10 cellular contexts compared by ENCODE assay signal in the genomic region with DNA sequence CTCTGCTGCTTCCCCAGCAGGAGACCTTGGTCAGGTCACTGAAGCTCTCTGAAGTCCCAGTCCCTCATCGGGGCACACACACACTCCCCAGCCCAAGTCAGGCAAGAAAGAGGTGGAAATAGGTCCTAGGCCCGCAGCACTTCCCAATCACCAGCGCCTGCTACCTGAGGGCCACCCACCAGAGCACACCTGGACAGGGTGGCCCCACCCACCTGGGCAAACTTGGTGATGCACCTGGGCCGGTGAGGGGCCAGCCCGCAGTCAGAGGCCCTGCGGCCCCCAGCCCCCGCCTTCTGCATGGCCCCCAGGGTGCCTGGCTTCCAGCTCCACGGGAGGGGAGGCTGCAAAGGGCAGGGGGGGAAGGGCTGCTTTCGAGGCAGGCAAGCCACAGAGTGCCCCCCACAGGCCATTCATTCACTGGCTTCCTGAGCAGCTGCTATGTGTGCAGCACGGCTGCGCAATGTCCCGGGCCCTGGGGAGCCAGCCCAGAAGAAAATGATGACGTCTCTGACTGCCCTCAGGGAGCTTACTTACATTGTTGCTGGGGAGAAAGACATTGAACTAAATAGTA. TPM values are rescaled to one million over a fixed set of nuclear protein-coding genes. Genes with fewer than 3 reads are reported as not detected.
DNase-seq lines count a peak whose midpoint lies in the region; ATAC-seq and TF ChIP-seq lines count a peak whose summit lies in the region.
"Had no signal": no experiment of that assay in that cellular context is flagged by ENCODE, and none has a peak within 500 bp of the region (broad histone marks: within the 10 kb centered on the region; RNA-seq: fewer than 3 reads in every experiment).

No MANE protein-coding gene starts in this region.

- H3F3A ChIP-seq in SK-N-SH (replicated peaks; ENCODE audit: insufficient read depth), result peaks cover 6% of the 10 kb centered on the region

- H3K4me1 ChIP-seq in SK-N-SH (ENCODE audit: control insufficient read depth in 1 of 2, insufficient read depth in 2 of 2, low read depth in 1 of 2, low read length in 1 of 2) (peaks cover 6 to 10% of the 10 kb centered on the region in 2 experiments; a peak in 2 of 4 replicates), endodermal cell (ENCODE audit: control insufficient read depth, insufficient read depth, low read length) (no peaks in the 10 kb centered on the region)

- H3K4me3 ChIP-seq in SK-N-SH (ENCODE audit: low read depth in 2 of 2, low read length in 1 of 2) (no peak overlapping the region), endodermal cell (ENCODE audit: low read length) (no peak overlapping the region)

- no peak for ATAC-seq in SK-N-SH treated with all-trans-retinoic acid at 6 μM for 48 hours

- H3K36me3 Mint-ChIP-seq in endodermal cell (ENCODE audit: low read depth) (no peaks in the 10 kb centered on the region), progenitor cell of endocrine pancreas (ENCODE audit: insufficient read depth) (no peaks in the 10 kb centered on the region)
- H3K36me3 Mint-ChIP-seq: mesothelial cell of epicardium had no signal

- H3K9ac ChIP-seq in SK-N-SH (no peak overlapping the region), endodermal cell (ENCODE audit: extremely low read depth, low read length, poor library complexity, severe bottlenecking) (no peak overlapping the region)

- peaks cover 42% of the 10 kb centered on the region for H3K27me3 Mint-ChIP-seq in endodermal cell (ENCODE audit: insufficient read depth)
- H3K27me3 Mint-ChIP-seq in progenitor cell of endocrine pancreas, result peaks cover 50% of the 10 kb centered on the region

- no peaks in the 10 kb centered on the region for H4K20me1 ChIP-seq in SK-N-SH (ENCODE audit: insufficient read depth)

- H3K36me3 ChIP-seq in SK-N-SH (replicated peaks in 1 of 2; ENCODE audit: control insufficient read depth in 1 of 2, insufficient read depth in 2 of 2, low read length in 1 of 2) (no peaks in the 10 kb centered on the region), endodermal cell (ENCODE audit: control insufficient read depth, insufficient read depth, low read length) (no peaks in the 10 kb centered on the region)

- H3K27ac ChIP-seq in SK-N-SH (ENCODE audit: low read depth in 2 of 2, low read length in 1 of 2) (no peak overlapping the region), endodermal cell (ENCODE audit: low read depth, low read length) (no peak overlapping the region)

- no peaks in the 10 kb centered on the region for H3K9me2 ChIP-seq in SK-N-SH

- peak overlapping the region; percentile 1 for H3K27ac Mint-ChIP-seq in endodermal cell
- peak overlapping the region; percentile 31 for H3K27ac Mint-ChIP-seq in progenitor cell of endocrine pancreas
- H3K27ac Mint-ChIP-seq: mesothelial cell of epicardium had no signal

- no peak for TF ChIP-seq EP300 in SK-N-SH (IDR thresholded peaks at IDR 0.05; ENCODE audit: borderline replicate concordance in 1 of 2, low read depth in 1 of 2, low read length in 1 of 2)

- H3K4me2 ChIP-seq in SK-N-SH, result no peak overlapping the region

- H3K9me3 ChIP-seq in SK-N-SH (no peaks in the 10 kb centered on the region), endodermal cell (ENCODE audit: control insufficient read depth, low read length) (no peaks in the 10 kb centered on the region)

- H3K4me1 Mint-ChIP-seq in endodermal cell, result peaks cover 8% of the 10 kb centered on the region
- peaks cover 8% of the 10 kb centered on the region for H3K4me1 Mint-ChIP-seq in progenitor cell of endocrine pancreas (ENCODE audit: low read depth)

- no peak overlapping the region for H2AFZ ChIP-seq in SK-N-SH (ENCODE audit: low read depth)

- 88% methylated on average over 7 of the region's 13 CpGs for WGBS in SK-N-SH (ENCODE audit: low lambda C conversion rate)
- WGBS in endodermal cell (ENCODE audit: insufficient coverage in 1 of 2, insufficient read length in 1 of 2), 2 experiments, result 44 to 57% methylated on average over 4 to 13 of the region's 13 CpGs

- TF ChIP-seq RAD21 in SK-N-SH (IDR thresholded peaks at IDR 0.05; ENCODE audit: low read length), result no peak

- H3K9me3 Mint-ChIP-seq in endodermal cell (no peaks in the 10 kb centered on the region), progenitor cell of endocrine pancreas (ENCODE audit: low read depth) (no peaks in the 10 kb centered on the region)
- H3K9me3 Mint-ChIP-seq: mesothelial cell of epicardium had no signal

- H3K79me2 ChIP-seq in SK-N-SH (ENCODE audit: insufficient read depth), result no peaks in the 10 kb centered on the region; the same call in 1 of the 2 replicates

- CTCF ChIA-PET in SK-N-SH (lab: Yijun Ruan, JAX), result interaction anchor here (0.6 to 1.7 kb wide), 4 partner anchors 10 to 31 kb away, joined by 3 to 15 read pairs (median 4); partner anchors contain the start of gene KIF17

- POLR2A ChIA-PET in SK-N-SH (lab: Yijun Ruan, JAX), result no interaction called here

- H3K4me3 Mint-ChIP-seq in endodermal cell (no peak overlapping the region), progenitor cell of endocrine pancreas (ENCODE audit: low read depth) (no peak overlapping the region)
- H3K4me3 Mint-ChIP-seq: mesothelial cell of epicardium had no signal

- TF ChIP-seq CTCF in SK-N-SH (IDR thresholded peaks at IDR 0.05) (no peak), endodermal cell (conservative IDR thresholded peaks at IDR 0.05) (peak; percentile 73), progenitor cell of endocrine pancreas (IDR thresholded peaks at IDR 0.05; ENCODE audit: unreplicated experiment) (peak; percentile 12)

- no peaks in the 10 kb centered on the region for H3K27me3 ChIP-seq in SK-N-SH (ENCODE audit: insufficient read depth)
- H3K27me3 ChIP-seq in endodermal cell (ENCODE audit: control insufficient read depth, insufficient read depth, low read length, poor library complexity, severe bottlenecking), result peaks cover 36% of the 10 kb centered on the region

- DNase-seq in SK-N-SH (peak; percentile 57), NCI-H146 treated with DMSO at 0.1 percent for 48 hours (lab: John Stamatoyannopoulos, UW; ENCODE audit: unreplicated experiment) (peak; percentile 21), endodermal cell (peak; percentile 85), progenitor cell of endocrine pancreas (ENCODE audit: low spot score, unreplicated experiment) (no peak), amygdala (lab: John Stamatoyannopoulos, UW) (no peak), NCI-H748 (lab: John Stamatoyannopoulos, UW; ENCODE audit: unreplicated experiment) (no peak), T-helper 2 cell (no peak)
- DNase-seq: NCI-H1092 treated with DMSO at 0.1 percent for 48 hours had no signal

TF ChIP-seq in SK-N-SH, 30 proteins besides CTCF, POLR2A, EP300 and RAD21 (continues in another document):
- TF ChIP-seq RXRA (IDR thresholded peaks at IDR 0.05; ENCODE audit: borderline replicate concordance, low read depth), result no peak
- no peak for TF ChIP-seq MEF2A (IDR thresholded peaks at IDR 0.05; ENCODE audit: borderline replicate concordance, low read depth)
- TF ChIP-seq YY1 (IDR thresholded peaks at IDR 0.05; ENCODE audit: low read depth), result no peak
- TF ChIP-seq NRF1 (IDR thresholded peaks at IDR 0.05; ENCODE audit: low read depth, low read length), result no peak
- no peak for TF ChIP-seq RFX5 (IDR thresholded peaks at IDR 0.05; ENCODE audit: low read length)
- TF ChIP-seq, protein P1, sequence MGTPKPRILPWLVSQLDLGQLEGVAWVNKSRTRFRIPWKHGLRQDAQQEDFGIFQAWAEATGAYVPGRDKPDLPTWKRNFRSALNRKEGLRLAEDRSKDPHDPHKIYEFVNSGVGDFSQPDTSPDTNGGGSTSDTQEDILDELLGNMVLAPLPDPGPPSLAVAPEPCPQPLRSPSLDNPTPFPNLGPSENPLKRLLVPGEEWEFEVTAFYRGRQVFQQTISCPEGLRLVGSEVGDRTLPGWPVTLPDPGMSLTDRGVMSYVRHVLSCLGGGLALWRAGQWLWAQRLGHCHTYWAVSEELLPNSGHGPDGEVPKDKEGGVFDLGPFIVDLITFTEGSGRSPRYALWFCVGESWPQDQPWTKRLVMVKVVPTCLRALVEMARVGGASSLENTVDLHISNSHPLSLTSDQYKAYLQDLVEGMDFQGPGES (IDR thresholded peaks at IDR 0.05; ENCODE audit: low read depth, low read length), result no peak

TF ChIP-seq in SK-N-SH treated with all-trans-retinoic acid at 6 μM for 48 hours, 23 proteins besides CTCF, POLR2A, EP300 and RAD21 (continues in another document):
- TF ChIP-seq ESRRG (CRISPR knock-in tag; IDR thresholded peaks at IDR 0.05), result no peak

RNA-seq across cellular contexts. Expression of gene SH2D5, which starts 4.7 kb away (rescaled TPM):
- 6.1 and 6.5 TPM in 2 replicates for polyA plus RNA-seq in SK-N-SH (2012; rRNA removed)
- 3.2 and 4.1 TPM in 2 replicates for polyA plus RNA-seq in SK-N-SH (2012; cell fraction: cytosol; rRNA removed)
- polyA plus RNA-seq in SK-N-SH (2012; cell fraction: nucleus; rRNA removed), result 28.8 and 30.4 TPM in 2 replicates
- total RNA-seq in endodermal cell (1 to 10 TPM; 4.0 to 5.0 TPM), progenitor cell of endocrine pancreas (0.53 and 1.2 TPM in 2 replicates)
- polyA plus RNA-seq in endodermal cell (2013, experiment 1 of 2), result 6.6 TPM
- polyA plus RNA-seq in endodermal cell (2013, experiment 2 of 2), result 5.1 TPM

RNA-seq across cellular contexts. Expression of gene KIF17, which starts 10.0 kb away (rescaled TPM):
- polyA plus RNA-seq in SK-N-SH (2012; rRNA removed), result 4.1 and 4.3 TPM in 2 replicates
- 2.2 and 4.1 TPM in 2 replicates for polyA plus RNA-seq in SK-N-SH (2012; cell fraction: cytosol; rRNA removed)
- 7.7 and 9.5 TPM in 2 replicates for polyA plus RNA-seq in SK-N-SH (2012; cell fraction: nucleus; rRNA removed)
- 1 to 10 TPM; 4.2 to 8.0 TPM for total RNA-seq in endodermal cell
- 7.4 TPM for polyA plus RNA-seq in endodermal cell (2013, experiment 1 of 2)
- polyA plus RNA-seq in endodermal cell (2013, experiment 2 of 2), result 5.7 TPM
- 0.64 and 1.1 TPM in 2 replicates for total RNA-seq in progenitor cell of endocrine pancreas

RNA-seq across cellular contexts. Expression of gene HP1BP3, which starts 59.3 kb away (rescaled TPM):
- polyA plus RNA-seq in SK-N-SH (2012; rRNA removed), result 205 and 236 TPM in 2 replicates
- 214 and 254 TPM in 2 replicates for polyA plus RNA-seq in SK-N-SH (2012; cell fraction: cytosol; rRNA removed)
- 295 and 326 TPM in 2 replicates for polyA plus RNA-seq in SK-N-SH (2012; cell fraction: nucleus; rRNA removed)
- total RNA-seq in endodermal cell, result 100 to 1,000 TPM; 207 to 223 TPM
- 240 TPM for polyA plus RNA-seq in endodermal cell (2013, experiment 1 of 2)
- 243 TPM for polyA plus RNA-seq in endodermal cell (2013, experiment 2 of 2)
- 361 and 385 TPM in 2 replicates for total RNA-seq in progenitor cell of endocrine pancreas

Comparison
In these comparisons a context has a peak if more than half of its experiments do, and no peak if none do; other contexts are left out.
1. DNase-seq: peak in SK-N-SH (single experiment), NCI-H146 treated with DMSO at 0.1 percent for 48 hours (single experiment) and endodermal cell (single experiment); none in progenitor cell of endocrine pancreas (single experiment), amygdala (0 of 56), NCI-H748 (single experiment) and T-helper 2 cell (0 of 5).